ENCODE assay signal across 9 cellular contexts in genomic region chr2:27308359-27308875, GRCh38. TPM values are rescaled to one million over a fixed set of nuclear protein-coding genes. Genes with fewer than 3 reads are reported as not detected.
DNase-seq lines count a peak whose midpoint lies in the region; ATAC-seq, FAIRE-seq and TF ChIP-seq lines count a peak whose summit lies in the region.
"Had no signal": no experiment of that assay in that cellular context is flagged by ENCODE, and none has a peak within 500 bp of the region (broad histone marks: within the 10 kb centered on the region; RNA-seq: fewer than 3 reads in every experiment).

TSS of gene UCN (minus strand) at chr2:27308445. CDS start at chr2:27307895, 550 bp downstream.

- H3K14ac ChIP-seq in IMR-90 (replicated peaks; ENCODE audit: low read depth, low read length) (no peak within 1 kb of the TSS), H1 (ENCODE audit: insufficient read length) (no peak within 1 kb of the TSS)

- ATAC-seq in IMR-90 (ENCODE audit: low read depth) (peak; percentile 81), lower lobe of right lung (peak; percentile 20 to 37), HG03439 (IDR thresholded peaks at IDR 0.05; ENCODE audit: unreplicated experiment) (no peak), GM21390 (IDR thresholded peaks at IDR 0.05; ENCODE audit: unreplicated experiment) (no peak), GM21717 (IDR thresholded peaks at IDR 0.05; ENCODE audit: unreplicated experiment) (no peak), HG03175 (IDR thresholded peaks at IDR 0.05; ENCODE audit: unreplicated experiment) (no peak)

- H3K23ac ChIP-seq in IMR-90 (ENCODE audit: low read depth, low read length) (no peak within 1 kb of the TSS), H1 (ENCODE audit: insufficient read length) (no peak within 1 kb of the TSS)

- POLR2A ChIA-PET in IMR-90 (lab: Charles Lee; ENCODE audit: unreplicated experiment), result no interaction called here
- POLR2A ChIA-PET in H1 (lab: Charles Lee; ENCODE audit: partially characterized antibody), result interaction anchor here (0.7 to 8.8 kb wide), 11 partner anchors 13 to 197 kb away, joined by 3 to 105 read pairs (median 5); partner anchors contain the start of genes ATRAID, GTF3C2, MPV17 and SLC5A6

- no peak within 1 kb of the TSS for H3K56ac ChIP-seq in IMR-90 (ENCODE audit: extremely low read depth, insufficient read depth, low read length)
- no peak within 1 kb of the TSS for H3K56ac ChIP-seq in H1 (replicated peaks; ENCODE audit: insufficient read length, low read depth, low read length)

- H2BK15ac ChIP-seq in IMR-90 (ENCODE audit: low read depth, low read length) (no peak within 1 kb of the TSS), H1 (ENCODE audit: low read length) (no peak within 1 kb of the TSS)

- TF ChIP-seq RAD21 in IMR-90 (IDR thresholded peaks at IDR 0.05; ENCODE audit: low read length), result no peak
- TF ChIP-seq RAD21 in H1 (IDR thresholded peaks at IDR 0.05 in 1 of 2, conservative IDR thresholded peaks at IDR 0.05 in 1 of 2; ENCODE audit: low read depth in 2 of 2, low read length in 2 of 2), result no peak

- H3K27ac ChIP-seq in IMR-90 (ENCODE audit: insufficient read depth, low read length) (no peak within 1 kb of the TSS), H1 (ENCODE audit: low read depth, low read length) (no peak within 1 kb of the TSS), lower lobe of right lung (no peak within 1 kb of the TSS)

- H4K91ac ChIP-seq in IMR-90 (ENCODE audit: insufficient read depth, low read depth, low read length) (no peak within 1 kb of the TSS), H1 (replicated peaks; ENCODE audit: insufficient read length, low read length) (no peak within 1 kb of the TSS)

- WGBS in IMR-90 (ENCODE audit: extremely low coverage in 2 of 2, insufficient read length in 1 of 2), 2 experiments, result 30% methylated on average over 5 of the region's 24 CpGs; no CpG with 5 or more reads in 1 of the 2 experiments
- 21% methylated on average over 24 of the region's 24 CpGs; no CpG with 5 or more reads in 1 of the 2 experiments for WGBS in H1 (ENCODE audit: extremely low coverage in 1 of 2, insufficient coverage in 1 of 2, insufficient read length in 1 of 2, insufficient replicate concordance in 2 of 2, low coverage in 1 of 2, low lambda C conversion rate in 2 of 2, missing lambda C conversion rate in 1 of 2), 2 experiments

- dilution Hi-C loops in IMR-90 (cut with HindIII; ENCODE audit: low sequenced_read_pairs, unreplicated experiment), result no loop called here

- BruUV-seq in IMR-90 (replicated peaks; lab: Mats Ljungman, UMichigan), result no TSS peak

- no peaks in the 10 kb centered on the region; the same call in 1 of the 2 replicates for H3K4me1 ChIP-seq in IMR-90 (ENCODE audit: control insufficient read depth, insufficient read depth, low read length)
- peaks cover 0 to 26% (median 14%) of the 10 kb centered on the region in 4 experiments; a peak in 5 of 7 replicates for H3K4me1 ChIP-seq in H1 (replicated peaks in 1 of 4; ENCODE audit: control insufficient read depth in 3 of 4, insufficient read depth in 4 of 4, low read length in 3 of 4)
- peaks cover 14% of the 10 kb centered on the region for H3K4me1 ChIP-seq in lower lobe of right lung

- DNase-seq in AG10803 (ENCODE audit: low read depth), result peak; percentile 11
- peak; percentile 34 for DNase-seq in IMR-90
- peak in 1 of 2 experiments; percentile 87 for DNase-seq in H1 (ENCODE audit: low read depth in 1 of 2, low spot score in 2 of 2)
- peak; percentile 51 for DNase-seq in lower lobe of right lung
- DNase-seq: HCEC 1CT had no signal

- H3K9ac ChIP-seq in IMR-90 (ENCODE audit: low read depth, low read length) (no peak within 1 kb of the TSS), H1 (replicated peaks in 1 of 4; ENCODE audit: extremely low read depth in 1 of 4, low read depth in 3 of 4, low read length in 3 of 4) (no peak within 1 kb of the TSS)

- no peak within 1 kb of the TSS for H3K4ac ChIP-seq in IMR-90 (ENCODE audit: low read depth, low read length)
- no peak within 1 kb of the TSS for H3K4ac ChIP-seq in H1 (replicated peaks; ENCODE audit: insufficient read length, low read depth, low read length)

- H2BK5ac ChIP-seq in IMR-90 (ENCODE audit: low read depth, low read length, poor library complexity, severe bottlenecking) (no peak within 1 kb of the TSS), H1 (ENCODE audit: low read depth, low read length) (no peak within 1 kb of the TSS)

- in situ Hi-C loops in IMR-90 (cut with MboI; ENCODE audit: low sequenced_read_pairs), result no loop called here

- H4K5ac ChIP-seq in IMR-90 (ENCODE audit: low read depth, low read length), result no peak within 1 kb of the TSS
- H4K5ac ChIP-seq in H1 (ENCODE audit: insufficient read length, low read depth, low read length), result no peak within 1 kb of the TSS

- no peaks in the 10 kb centered on the region; the same call in 1 of the 2 replicates for H3K9me1 ChIP-seq in IMR-90 (ENCODE audit: insufficient read depth, low read length)

- H4K20me1 ChIP-seq in IMR-90 (ENCODE audit: insufficient read depth, low read length) (peaks cover 10% of the 10 kb centered on the region), H1 (replicated peaks in 1 of 2; ENCODE audit: control insufficient read depth in 1 of 2, insufficient read depth in 2 of 2, low read length in 2 of 2) (peaks cover 4 to 11% of the 10 kb centered on the region in 2 experiments)

- H3K9me3 ChIP-seq in IMR-90 (ENCODE audit: control insufficient read depth, insufficient read depth, low read length) (no peaks in the 10 kb centered on the region; the same call in 1 of the 2 replicates), H1 (ENCODE audit: insufficient read depth in 2 of 2, low read depth in 1 of 2, low read length in 1 of 2) (no peaks in the 10 kb centered on the region; a peak in 1 of 4 replicates), lower lobe of right lung (no peaks in the 10 kb centered on the region)

- H3K18ac ChIP-seq in IMR-90 (ENCODE audit: low read depth, low read length) (no peak within 1 kb of the TSS), H1 (ENCODE audit: extremely low read depth, low read length) (no peak within 1 kb of the TSS)

- TF ChIP-seq EP300 in H1 (IDR thresholded peaks at IDR 0.05; ENCODE audit: borderline replicate concordance in 1 of 2, low read depth in 2 of 2, low read length in 2 of 2), result no peak

- H2AFZ ChIP-seq in IMR-90 (replicated peaks; ENCODE audit: low read length, poor library complexity) (peak within 1 kb of the TSS; percentile 21), H1 (ENCODE audit: low read length) (no peak within 1 kb of the TSS)

- H2BK12ac ChIP-seq in H1 (ENCODE audit: low read depth, low read length), result no peak within 1 kb of the TSS

- H3K79me1 ChIP-seq in IMR-90 (ENCODE audit: low read depth in 1 of 2, low read length in 2 of 2) (no peaks in the 10 kb centered on the region), H1 (ENCODE audit: low read depth, low read length) (no peaks in the 10 kb centered on the region)

- H2BK20ac ChIP-seq in IMR-90 (ENCODE audit: low read depth, low read length) (no peak within 1 kb of the TSS), H1 (ENCODE audit: low read length) (no peak within 1 kb of the TSS)

- H4K8ac ChIP-seq in IMR-90 (ENCODE audit: low read depth in 2 of 2, low read length in 2 of 2) (no peak within 1 kb of the TSS), H1 (ENCODE audit: extremely low read depth, insufficient read depth, low read length) (peak within 1 kb of the TSS; percentile 76; the same call in 1 of the 2 replicates)

- TF ChIP-seq POLR2A in IMR-90 (IDR thresholded peaks at IDR 0.05; ENCODE audit: low read depth, low read length) (no peak), H1 (IDR thresholded peaks at IDR 0.05; ENCODE audit: control extremely low read depth in 1 of 2, low read depth in 2 of 2, low read length in 2 of 2) (no peak)

- H2AK5ac ChIP-seq in IMR-90 (ENCODE audit: low read depth, low read length) (no peak within 1 kb of the TSS), H1 (ENCODE audit: low read depth, low read length) (no peak within 1 kb of the TSS)

- peaks cover 10% of the 10 kb centered on the region; the same call in 1 of the 2 replicates for H3K23me2 ChIP-seq in H1 (ENCODE audit: low read depth, low read length)

- H3K79me2 ChIP-seq in H1 (ENCODE audit: control insufficient read depth in 1 of 2, insufficient read depth in 2 of 2, low read length in 2 of 2), result no peaks in the 10 kb centered on the region

- TF ChIP-seq CTCF in AG10803 (conservative IDR thresholded peaks at IDR 0.05; ENCODE audit: low read length) (no peak), IMR-90 (conservative IDR thresholded peaks at IDR 0.05; ENCODE audit: low read depth, low read length) (no peak), H1 (IDR thresholded peaks at IDR 0.05; ENCODE audit: control extremely low read depth in 1 of 3, insufficient read depth in 1 of 3, low read depth in 1 of 3, low read length in 3 of 3) (no peak), lower lobe of right lung (IDR thresholded peaks at IDR 0.05) (no peak)

- CTCF ChIA-PET in IMR-90 (lab: Yijun Ruan, JAX) (no interaction called here), H1 (lab: Charles Lee; ENCODE audit: partially characterized antibody) (interaction anchor here (0.7 to 11.3 kb wide), 14 partner anchors 12 to 63 kb away, joined by 3 to 128 read pairs (median 4); partner anchors contain the start of genes MPV17 and TRIM54)

- peaks cover 41% of the 10 kb centered on the region for H3K27me3 ChIP-seq in IMR-90 (ENCODE audit: control insufficient read depth, insufficient read depth, low read length)
- peaks cover 29 to 41% (median 39%) of the 10 kb centered on the region in 4 experiments for H3K27me3 ChIP-seq in H1 (replicated peaks in 1 of 4; ENCODE audit: control insufficient read depth in 3 of 4, extremely low read depth in 1 of 4, insufficient read depth in 3 of 4, low read length in 3 of 4)
- H3K27me3 ChIP-seq in lower lobe of right lung (ENCODE audit: low read depth), result peaks cover 42% of the 10 kb centered on the region

- H3K36me3 ChIP-seq in IMR-90 (ENCODE audit: control insufficient read depth, insufficient read depth, low read length), result peaks cover 14% of the 10 kb centered on the region
- H3K36me3 ChIP-seq in H1 (ENCODE audit: control insufficient read depth in 2 of 4, insufficient read depth in 4 of 4, low read length in 3 of 4), result peaks cover 0 to 4% (median 0%) of the 10 kb centered on the region in 4 experiments; a peak in 1 of 8 replicates
- H3K36me3 ChIP-seq in lower lobe of right lung, result peaks cover 23% of the 10 kb centered on the region

- no peak within 1 kb of the TSS for H3K4me2 ChIP-seq in IMR-90 (ENCODE audit: low read depth, low read length)
- peak within 1 kb of the TSS; percentile 63 to 69 for H3K4me2 ChIP-seq in H1 (ENCODE audit: insufficient read depth in 1 of 2, low read depth in 2 of 2, low read length in 2 of 2)

- peak within 1 kb of the TSS; percentile 10 for H2AK9ac ChIP-seq in IMR-90 (replicated peaks; ENCODE audit: low read depth, low read length, poor library complexity)

- H2BK120ac ChIP-seq in IMR-90 (ENCODE audit: low read depth, low read length) (no peak within 1 kb of the TSS), H1 (replicated peaks; ENCODE audit: low read depth, low read length) (no peak within 1 kb of the TSS)

- intact Hi-C loops in IMR-90 (cut with micrococcal nuclease), result no loop called here
- intact Hi-C loops in lower lobe of right lung (cut with DNase I), result no loop called here

- H3K4me3 ChIP-seq in AG10803 (ENCODE audit: low read length), result no peak within 1 kb of the TSS
- H3K4me3 ChIP-seq in IMR-90 (ENCODE audit: insufficient read depth, low read depth, low read length), result no peak within 1 kb of the TSS
- peak within 1 kb of the TSS in 3 of 4 experiments; percentile 26 to 51 (median 34); a peak in 4 of 8 replicates for H3K4me3 ChIP-seq in H1 (ENCODE audit: extremely low read depth in 1 of 4, insufficient read depth in 2 of 4, low read depth in 3 of 4, low read length in 4 of 4)
- H3K4me3 ChIP-seq in lower lobe of right lung, result no peak within 1 kb of the TSS

- FAIRE-seq in H1 (lab: Jason Lieb, UNC), result no peak

RNA-seq across cellular contexts. Expression of gene UCN, which starts in this region (rescaled TPM):
- total RNA-seq in IMR-90 (2012; rRNA removed) (not detected in 2 replicates), lower lobe of right lung (4.0 TPM)
- polyA plus RNA-seq in IMR-90 (2012; rRNA removed) (0.22 and 0.30 TPM in 2 replicates), H1 (2011; rRNA removed) (0.35 and 0.93 TPM in 2 replicates)
- 0.09 and 0.68 TPM in 2 replicates for polyA plus RNA-seq in IMR-90 (2012; cell fraction: cytosol; rRNA removed)
- 4.3 and 7.7 TPM in 2 replicates for polyA plus RNA-seq in IMR-90 (2012; cell fraction: nucleus; rRNA removed; ENCODE audit: low replicate concordance)
- total RNA-seq in H1 (2021; fragmentation: NEBNext Ultra II Directional; extraction: Animal tissue kit (Norgen Biotek cat#: 25700)), result not detected in 2 replicates
- polyA plus RNA-seq in H1 (2011; cell fraction: cytosol; rRNA removed), result 0.58 TPM
- polyA plus RNA-seq in H1 (2011; cell fraction: nucleus; rRNA removed), result 1.6 TPM
- 0.38 to 0.58 TPM (median 0.43 TPM) in 3 of 4 replicates, not detected in the other for polyA plus RNA-seq in H1 (2012, experiment 1 of 2)
- polyA plus RNA-seq in H1 (2012, experiment 2 of 2), result not detected
- polyA plus RNA-seq in H1 (2013, experiment 1 of 2), result 0.28 TPM
- 0.15 TPM for polyA plus RNA-seq in H1 (2013, experiment 2 of 2)
- polyA minus RNA-seq in H1 (2011; rRNA and poly(A)+ RNA removed), result not detected in 2 replicates
- polyA minus RNA-seq in H1 (2011; cell fraction: cytosol; rRNA and poly(A)+ RNA removed), result not detected
- not detected for polyA minus RNA-seq in H1 (2011; cell fraction: nucleus; rRNA and poly(A)+ RNA removed)

Comparison
In these comparisons a context has a peak if more than half of its experiments do, and no peak if none do; other contexts are left out.
1. H3K4me3 ChIP-seq: peak in H1 (3 of 4); none in AG10803 (single experiment), IMR-90 (single experiment) and lower lobe of right lung (single experiment).
2. ATAC-seq: peak in IMR-90 (single experiment) and lower lobe of right lung (2 of 2); none in HG03439 (single experiment), GM21390 (single experiment), GM21717 (single experiment) and HG03175 (single experiment).